In the genomic region with DNA sequence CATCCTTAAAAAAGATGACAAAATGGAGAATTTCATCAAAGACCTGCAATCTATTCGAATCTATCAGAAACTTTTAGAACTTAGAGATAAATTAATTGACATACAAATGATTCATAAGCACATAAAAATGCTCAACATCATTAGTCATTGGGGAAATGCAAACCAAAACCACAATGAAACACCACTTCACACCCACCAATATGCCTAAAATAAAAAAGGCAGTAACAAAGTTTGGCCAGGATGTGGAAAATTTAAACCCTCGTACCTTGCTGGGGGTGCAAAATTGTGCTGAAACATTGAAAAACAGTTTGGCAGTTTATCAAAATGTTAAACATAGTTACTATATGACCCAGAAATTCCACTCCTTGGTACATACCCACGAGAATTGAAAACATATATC, we compare ENCODE assay signal across 15 cellular contexts. TPM values are rescaled to one million over a fixed set of nuclear protein-coding genes. Genes with fewer than 3 reads are reported as not detected.
A peak's percentile ranks its signal among the peaks of the same experiment; 100 is the strongest.
DNase-seq lines count a peak whose midpoint lies in the region; ATAC-seq and TF ChIP-seq lines count a peak whose summit lies in the region.
"Had no signal": no experiment of that assay in that cellular context is flagged by ENCODE, and none has a peak within 500 bp of the region (broad histone marks: within the 10 kb centered on the region; RNA-seq: fewer than 3 reads in every experiment).

No MANE protein-coding gene starts in this region.

- no peak overlapping the region for H3K9ac ChIP-seq in MM.1S (ENCODE audit: low read length)

- no peak for TF ChIP-seq CTCF in MM.1S (IDR thresholded peaks at IDR 0.05; ENCODE audit: low read length)

- H4K20me1 ChIP-seq in MM.1S (ENCODE audit: insufficient read depth, low read length): no peaks in the 10 kb centered on the region

- no peaks in the 10 kb centered on the region for H3K9me3 ChIP-seq in MM.1S (replicated peaks; ENCODE audit: insufficient read depth, low read length)

- peaks cover 25% of the 10 kb centered on the region for H3K4me1 ChIP-seq in MM.1S (ENCODE audit: low read length)

- ATAC-seq in HG02798 (IDR thresholded peaks at IDR 0.05; ENCODE audit: poor library complexity, unreplicated experiment): no peak

- peaks cover 2% of the 10 kb centered on the region for H3K27me3 Mint-ChIP-seq in activated naive CD4-positive, alpha-beta T cell treated with anti-CD3 and anti-CD28 coated beads, Interleukin-2, amount 50 U/mL, for 24 hours

- H3K36me3 Mint-ChIP-seq in activated naive CD4-positive, alpha-beta T cell treated with anti-CD3 and anti-CD28 coated beads, Interleukin-2, amount 50 U/mL, for 24 hours: peaks cover 3% of the 10 kb centered on the region

- DNase-seq in NK-92 treated with Interleukin-12 subunit alpha and Interleukin-12 subunit beta, amount 100 ng/mL, for 24 hours (lab: John Stamatoyannopoulos, UW): peak; percentile 46
- DNase-seq in NK-92 (lab: John Stamatoyannopoulos, UW; ENCODE audit: unreplicated experiment) (no peak), MM.1S (peak; percentile 21), myocyte (ENCODE audit: low read depth) (peak; percentile 43), DMS53 (lab: John Stamatoyannopoulos, UW) (no peak), DMS153 treated with DMSO at 0.1 percent for 48 hours (lab: John Stamatoyannopoulos, UW; ENCODE audit: unreplicated experiment) (no peak)
- DNase-seq: 8988T, anterior cingulate cortex, DMS153, Kasumi-1, NCI-H446 had no signal

- H3K79me2 ChIP-seq in MM.1S (ENCODE audit: low read length): no peaks in the 10 kb centered on the region

- H3K9me3 Mint-ChIP-seq in activated naive CD4-positive, alpha-beta T cell treated with anti-CD3 and anti-CD28 coated beads, Interleukin-2, amount 50 U/mL, for 24 hours: peaks cover 11% of the 10 kb centered on the region

- peak overlapping the region; percentile 84 for H3K27ac Mint-ChIP-seq in activated naive CD4-positive, alpha-beta T cell treated with anti-CD3 and anti-CD28 coated beads, Interleukin-2, amount 50 U/mL, for 24 hours
- H3K27ac Mint-ChIP-seq: memory B cell had no signal

- H2AFZ ChIP-seq in MM.1S (ENCODE audit: low read length): no peak overlapping the region

- no peaks in the 10 kb centered on the region for H3K36me3 ChIP-seq in MM.1S (replicated peaks; ENCODE audit: insufficient read depth, low read length)

- peaks cover 13% of the 10 kb centered on the region; the same call in 1 of the 2 replicates for H3F3A ChIP-seq in MM.1S (ENCODE audit: insufficient read depth, low read length)

- peak overlapping the region; percentile 14; the same call in 1 of the 2 replicates for H3K4me2 ChIP-seq in MM.1S (ENCODE audit: low read depth, low read length)

- no peak overlapping the region for H3K4me3 ChIP-seq in MM.1S (ENCODE audit: low read length)

- H3K4me3 Mint-ChIP-seq in activated naive CD4-positive, alpha-beta T cell treated with anti-CD3 and anti-CD28 coated beads, Interleukin-2, amount 50 U/mL, for 24 hours: no peak overlapping the region
- H3K4me3 Mint-ChIP-seq: memory B cell had no signal

- H3K9me2 ChIP-seq in MM.1S (replicated peaks; ENCODE audit: insufficient read depth, low read length): no peaks in the 10 kb centered on the region

- no peaks in the 10 kb centered on the region for H3K27me3 ChIP-seq in MM.1S (replicated peaks; ENCODE audit: insufficient read depth, low read length)

- H3K4me1 Mint-ChIP-seq in activated naive CD4-positive, alpha-beta T cell treated with anti-CD3 and anti-CD28 coated beads, Interleukin-2, amount 50 U/mL, for 24 hours: peaks cover 25% of the 10 kb centered on the region
- H3K4me1 Mint-ChIP-seq: memory B cell had no signal

- no peak overlapping the region for H3K27ac ChIP-seq in MM.1S (ENCODE audit: low read length)
- H3K27ac ChIP-seq: VCaP had no signal

RNA-seq across cellular contexts. Expression of a gene that starts 11.5 kb away (rescaled TPM):
- 10.6 and 16.5 TPM in 2 replicates for total RNA-seq in myocyte
- polyA plus RNA-seq in myocyte (2012): 8.7 TPM

RNA-seq across cellular contexts. Expression of a gene that starts 52.7 kb away (rescaled TPM):
- total RNA-seq in myocyte: 5.2 and 5.8 TPM in 2 replicates
- 9.8 TPM for polyA plus RNA-seq in myocyte (2012)

Comparison
In these comparisons a context has a peak if more than half of its experiments do, and no peak if none do; other contexts are left out.
1. DNase-seq: peak in NK-92 treated with Interleukin-12 subunit alpha and Interleukin-12 subunit beta, amount 100 ng/mL, for 24 hours (single experiment), MM.1S (single experiment) and myocyte (single experiment); none in NK-92 (single experiment), DMS53 (single experiment) and DMS153 treated with DMSO at 0.1 percent for 48 hours (single experiment).